Comparison of ENCODE assay signal across 1 cellular context in genomic region chr4:24659241-24659961, GRCh38.
TF ChIP-seq lines count a peak whose summit lies in the region.

No MANE protein-coding gene starts in this region.

TF ChIP-seq in H1, 55 proteins besides CTCF, POLR2A, EP300 and RAD21 (continued from another document):
- TF ChIP-seq ATF2 (IDR thresholded peaks at IDR 0.05; ENCODE audit: low read length) (no peak), SUZ12 (IDR thresholded peaks at IDR 0.05; ENCODE audit: low read length) (no peak), NRF1 (IDR thresholded peaks at IDR 0.05; ENCODE audit: low read depth, low read length) (no peak), HDAC6 (IDR thresholded peaks at IDR 0.05; ENCODE audit: low read depth, low read length) (no peak), RNF2 (IDR thresholded peaks at IDR 0.05; ENCODE audit: borderline replicate concordance, low read depth, low read length, missing control alignments, poor library complexity, severe bottlenecking) (no peak), USF2 (IDR thresholded peaks at IDR 0.05; ENCODE audit: low read length) (peak; percentile 51), POLR2AphosphoS5 (IDR thresholded peaks at IDR 0.05; ENCODE audit: low read depth, low read length) (no peak), SIN3A (conservative IDR thresholded peaks at IDR 0.05 in 1 of 2, IDR thresholded peaks at IDR 0.05 in 1 of 2; ENCODE audit: low read depth in 1 of 2, low read length in 2 of 2) (no peak), BRCA1 (IDR thresholded peaks at IDR 0.05; ENCODE audit: low read depth, low read length) (no peak), BCL11A (IDR thresholded peaks at IDR 0.05; ENCODE audit: low read depth in 2 of 2, low read length in 2 of 2) (no peak)
TF ChIP-seq in H1: peak in this region for 3.
